Comparison of ENCODE assay signal across 1 cellular context in the genomic region with DNA sequence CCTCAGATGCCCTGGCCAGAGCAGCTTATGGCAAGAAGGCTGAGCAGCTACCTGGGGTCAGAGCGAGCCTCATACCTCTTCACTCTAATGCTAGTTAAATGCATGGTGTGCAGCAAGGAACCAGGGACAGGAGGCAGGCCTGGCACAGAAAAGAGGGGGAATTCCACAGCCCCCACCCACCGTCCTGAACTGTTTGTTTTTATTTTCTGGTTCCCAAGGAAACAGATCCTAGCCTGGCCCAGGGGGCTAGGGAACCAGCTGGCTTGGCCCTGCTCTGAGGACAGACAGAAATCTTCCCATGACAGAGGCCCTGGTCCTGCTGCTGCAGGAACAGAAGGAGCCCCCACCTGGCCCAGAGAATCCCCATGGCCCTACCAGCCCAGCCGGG.
TF ChIP-seq lines count a peak whose summit lies in the region.

No MANE protein-coding gene starts in this region.

TF ChIP-seq in H1, 55 proteins besides CTCF, POLR2A, EP300 and RAD21:
- TF ChIP-seq JUN (IDR thresholded peaks at IDR 0.05; ENCODE audit: low read depth, low read length) (no peak), KDM4A (IDR thresholded peaks at IDR 0.05; ENCODE audit: low read depth, low read length, severe bottlenecking) (no peak), HDAC6 (IDR thresholded peaks at IDR 0.05; ENCODE audit: low read depth, low read length) (no peak), EGR1 (IDR thresholded peaks at IDR 0.05; ENCODE audit: borderline replicate concordance, low read depth, low read length) (no peak), CBX5 (IDR thresholded peaks at IDR 0.05; ENCODE audit: low read depth, low read length) (no peak), TCF12 (IDR thresholded peaks at IDR 0.05; ENCODE audit: low read depth, low read length) (no peak), CHD1 (IDR thresholded peaks at IDR 0.05; ENCODE audit: low read depth, low read length) (no peak), TAF7 (optimal IDR thresholded peaks at IDR 0.05; ENCODE audit: borderline replicate concordance, low read depth, low read length) (no peak), SP2 (IDR thresholded peaks at IDR 0.05; ENCODE audit: low read length) (no peak), KDM5A (IDR thresholded peaks at IDR 0.05; ENCODE audit: low read length) (no peak), TAF1 (IDR thresholded peaks at IDR 0.05; ENCODE audit: low read depth, low read length) (no peak), CTBP2 (IDR thresholded peaks at IDR 0.05; ENCODE audit: borderline replicate concordance, insufficient read depth, insufficient read length, low read length) (no peak), RNF2 (IDR thresholded peaks at IDR 0.05; ENCODE audit: borderline replicate concordance, low read depth, low read length, missing control alignments, poor library complexity, severe bottlenecking) (no peak), SIX5 (IDR thresholded peaks at IDR 0.05; ENCODE audit: low read depth, low read length) (no peak), RFX5 (IDR thresholded peaks at IDR 0.05; ENCODE audit: borderline replicate concordance, low read depth, low read length) (no peak)
- TF ChIP-seq, protein P1, sequence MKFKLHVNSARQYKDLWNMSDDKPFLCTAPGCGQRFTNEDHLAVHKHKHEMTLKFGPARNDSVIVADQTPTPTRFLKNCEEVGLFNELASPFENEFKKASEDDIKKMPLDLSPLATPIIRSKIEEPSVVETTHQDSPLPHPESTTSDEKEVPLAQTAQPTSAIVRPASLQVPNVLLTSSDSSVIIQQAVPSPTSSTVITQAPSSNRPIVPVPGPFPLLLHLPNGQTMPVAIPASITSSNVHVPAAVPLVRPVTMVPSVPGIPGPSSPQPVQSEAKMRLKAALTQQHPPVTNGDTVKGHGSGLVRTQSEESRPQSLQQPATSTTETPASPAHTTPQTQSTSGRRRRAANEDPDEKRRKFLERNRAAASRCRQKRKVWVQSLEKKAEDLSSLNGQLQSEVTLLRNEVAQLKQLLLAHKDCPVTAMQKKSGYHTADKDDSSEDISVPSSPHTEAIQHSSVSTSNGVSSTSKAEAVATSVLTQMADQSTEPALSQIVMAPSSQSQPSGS (IDR thresholded peaks at IDR 0.05; ENCODE audit: low read length), result no peak
- TF ChIP-seq, protein P2, sequence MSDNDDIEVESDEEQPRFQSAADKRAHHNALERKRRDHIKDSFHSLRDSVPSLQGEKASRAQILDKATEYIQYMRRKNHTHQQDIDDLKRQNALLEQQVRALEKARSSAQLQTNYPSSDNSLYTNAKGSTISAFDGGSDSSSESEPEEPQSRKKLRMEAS (IDR thresholded peaks at IDR 0.05), result no peak
- TF ChIP-seq, protein P3, sequence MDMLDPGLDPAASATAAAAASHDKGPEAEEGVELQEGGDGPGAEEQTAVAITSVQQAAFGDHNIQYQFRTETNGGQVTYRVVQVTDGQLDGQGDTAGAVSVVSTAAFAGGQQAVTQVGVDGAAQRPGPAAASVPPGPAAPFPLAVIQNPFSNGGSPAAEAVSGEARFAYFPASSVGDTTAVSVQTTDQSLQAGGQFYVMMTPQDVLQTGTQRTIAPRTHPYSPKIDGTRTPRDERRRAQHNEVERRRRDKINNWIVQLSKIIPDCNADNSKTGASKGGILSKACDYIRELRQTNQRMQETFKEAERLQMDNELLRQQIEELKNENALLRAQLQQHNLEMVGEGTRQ (IDR thresholded peaks at IDR 0.05; ENCODE audit: low read length), result no peak
